ENCODE assay signal across 8 cellular contexts in genomic region chr2:159921752-159922404, GRCh38. TPM values are rescaled to one million over a fixed set of nuclear protein-coding genes. Genes with fewer than 3 reads are reported as not detected.
A peak's percentile ranks its signal among the peaks of the same experiment; 100 is the strongest.
DNase-seq lines count a peak whose midpoint lies in the region; ATAC-seq and TF ChIP-seq lines count a peak whose summit lies in the region.

No MANE protein-coding gene starts in this region.

- H3K4me3 ChIP-seq in adrenal gland, result no peak overlapping the region

- peak; percentile 98 for ATAC-seq in GM19438 (IDR thresholded peaks at IDR 0.05; ENCODE audit: low read depth, unreplicated experiment)
- peak; percentile 86 for ATAC-seq in HG03457 (IDR thresholded peaks at IDR 0.05; ENCODE audit: unreplicated experiment)
- ATAC-seq in SK-N-SH treated with all-trans-retinoic acid at 6 μM for 48 hours, result peak; percentile 91

- no peak for TF ChIP-seq POLR2A in adrenal gland (IDR thresholded peaks at IDR 0.05)

- no peaks in the 10 kb centered on the region for H3K27me3 ChIP-seq in adrenal gland

- H3K4me1 ChIP-seq in adrenal gland (replicated peaks in 1 of 2), result no peaks in the 10 kb centered on the region

- H3K27ac ChIP-seq in adrenal gland, result no peak overlapping the region

- intact Hi-C loops in adrenal gland (cut with DNase I), result no loop called here

- no peaks in the 10 kb centered on the region for H3K36me3 ChIP-seq in adrenal gland (replicated peaks in 1 of 2)

- DNase-seq in CMK (ENCODE audit: low read depth) (peak; percentile 7), adrenal gland (peak; percentile 48 to 85 (median 71)), iPS DF 19.7 (ENCODE audit: low read depth, low spot score) (peak; percentile 64), NCI-H510A treated with DMSO at 0.1 percent for 48 hours (lab: John Stamatoyannopoulos, UW) (no peak)
- DNase-seq in stimulated activated CD4-positive, alpha-beta T cell treated with anti-CD3 and anti-CD28 coated beads, Interleukin-15, amount 100 ng/mL, for 24 hours, result peak; percentile 90

- no peaks in the 10 kb centered on the region for H3K9me3 ChIP-seq in adrenal gland (replicated peaks in 1 of 3)

- 20 to 88% (median 30%) methylated on average over 1 to 17 of the region's 17 CpGs for WGBS in adrenal gland, 4 donors

- TF ChIP-seq CTCF in adrenal gland (IDR thresholded peaks at IDR 0.05), result peak; percentile 23 to 62 (median 50)

TF ChIP-seq in SK-N-SH treated with all-trans-retinoic acid at 6 μM for 48 hours, 23 proteins besides CTCF, POLR2A, EP300 and RAD21:
- TF ChIP-seq RARB (CRISPR knock-in tag; IDR thresholded peaks at IDR 0.05) (no peak), ARNTL (CRISPR knock-in tag; IDR thresholded peaks at IDR 0.05; ENCODE audit: borderline replicate concordance, low read depth) (no peak), ZNF70 (CRISPR knock-in tag; IDR thresholded peaks at IDR 0.05) (no peak), OSR1 (CRISPR knock-in tag; IDR thresholded peaks at IDR 0.05) (no peak), ISL1 (CRISPR knock-in tag; IDR thresholded peaks at IDR 0.05) (no peak), SNAI2 (CRISPR knock-in tag; IDR thresholded peaks at IDR 0.05) (no peak)
- TF ChIP-seq, protein P1, sequence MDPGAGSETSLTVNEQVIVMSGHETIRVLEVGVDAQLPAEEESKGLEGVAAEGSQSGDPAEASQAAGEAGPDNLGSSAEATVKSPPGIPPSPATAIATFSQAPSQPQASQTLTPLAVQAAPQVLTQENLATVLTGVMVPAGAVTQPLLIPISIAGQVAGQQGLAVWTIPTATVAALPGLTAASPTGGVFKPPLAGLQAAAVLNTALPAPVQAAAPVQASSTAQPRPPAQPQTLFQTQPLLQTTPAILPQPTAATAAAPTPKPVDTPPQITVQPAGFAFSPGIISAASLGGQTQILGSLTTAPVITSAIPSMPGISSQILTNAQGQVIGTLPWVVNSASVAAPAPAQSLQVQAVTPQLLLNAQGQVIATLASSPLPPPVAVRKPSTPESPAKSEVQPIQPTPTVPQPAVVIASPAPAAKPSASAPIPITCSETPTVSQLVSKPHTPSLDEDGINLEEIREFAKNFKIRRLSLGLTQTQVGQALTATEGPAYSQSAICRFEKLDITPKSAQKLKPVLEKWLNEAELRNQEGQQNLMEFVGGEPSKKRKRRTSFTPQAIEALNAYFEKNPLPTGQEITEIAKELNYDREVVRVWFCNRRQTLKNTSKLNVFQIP (CRISPR knock-in tag; IDR thresholded peaks at IDR 0.05; ENCODE audit: borderline replicate concordance, low read depth), result no peak

RNA-seq across cellular contexts. Expression of gene LY75, which starts 17.3 kb away (rescaled TPM):
- total RNA-seq in adrenal gland, result 1 to 10 TPM; 1.6 to 7.9 (median 4.9) TPM
- polyA plus RNA-seq in adrenal gland, result 1 to 10 TPM in 1 of 3 donors, under 1 TPM in 2; 0.57 to 3.7 (median 0.80) TPM
